23 cellular contexts compared by ENCODE assay signal in the genomic region with DNA sequence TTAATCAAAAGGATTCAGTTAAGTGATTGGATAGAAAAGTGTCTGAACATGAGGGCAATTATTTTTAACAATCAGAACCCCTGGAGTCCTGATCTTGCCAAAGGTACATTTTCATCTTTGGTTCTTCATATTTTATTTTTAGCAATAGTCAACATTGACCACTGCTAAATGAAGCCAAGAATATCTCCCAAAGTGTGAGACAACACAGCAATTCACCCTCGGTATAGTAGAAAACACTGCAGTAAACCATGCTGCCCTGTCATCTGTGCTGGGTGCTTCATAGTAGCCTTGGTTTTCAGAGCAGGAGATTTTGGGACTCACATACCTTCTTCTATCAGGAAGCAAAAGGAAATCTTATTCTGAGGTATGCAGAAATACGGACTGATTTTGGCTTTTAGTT.
"Had no signal": no experiment of that assay in that cellular context is flagged by ENCODE, and none has a peak within 500 bp of the region (broad histone marks: within the 10 kb centered on the region; RNA-seq: fewer than 3 reads in every experiment).

No MANE protein-coding gene starts in this region.

- DNase-seq: Karpas-422, KG1, MG63, NCI-H1092, NCI-H1105 treated with DMSO at 0.1 percent for 48 hours, NCI-H1417 treated with DMSO at 0.1 percent for 48 hours, NCI-H146, NCI-H1694 treated with DMSO at 0.1 percent for 48 hours, NCI-H1930, NCI-H2081, NCI-H2107, NCI-H2227 treated with DMSO at 0.1 percent for 48 hours, NCI-H510A, NCI-H524 treated with DMSO at 0.1 percent for 48 hours, NCI-H69, NCI-H774, SIG-M5, SW 1271 had no signal

- H3K4me3 ChIP-seq: MG63, SJSA1, SK-N-MC had no signal

- H3K4me1 ChIP-seq: SJSA1 had no signal

- H3K27me3 ChIP-seq: MG63, SJSA1 had no signal

- H3K27ac ChIP-seq: HL-60, RWPE1, SJSA1, SK-N-MC had no signal

- H3K9me3 ChIP-seq: MG63, SJSA1 had no signal

- ATAC-seq: Panc1 had no signal
